Comparison of ENCODE assay signal across 16 cellular contexts in the genomic region with DNA sequence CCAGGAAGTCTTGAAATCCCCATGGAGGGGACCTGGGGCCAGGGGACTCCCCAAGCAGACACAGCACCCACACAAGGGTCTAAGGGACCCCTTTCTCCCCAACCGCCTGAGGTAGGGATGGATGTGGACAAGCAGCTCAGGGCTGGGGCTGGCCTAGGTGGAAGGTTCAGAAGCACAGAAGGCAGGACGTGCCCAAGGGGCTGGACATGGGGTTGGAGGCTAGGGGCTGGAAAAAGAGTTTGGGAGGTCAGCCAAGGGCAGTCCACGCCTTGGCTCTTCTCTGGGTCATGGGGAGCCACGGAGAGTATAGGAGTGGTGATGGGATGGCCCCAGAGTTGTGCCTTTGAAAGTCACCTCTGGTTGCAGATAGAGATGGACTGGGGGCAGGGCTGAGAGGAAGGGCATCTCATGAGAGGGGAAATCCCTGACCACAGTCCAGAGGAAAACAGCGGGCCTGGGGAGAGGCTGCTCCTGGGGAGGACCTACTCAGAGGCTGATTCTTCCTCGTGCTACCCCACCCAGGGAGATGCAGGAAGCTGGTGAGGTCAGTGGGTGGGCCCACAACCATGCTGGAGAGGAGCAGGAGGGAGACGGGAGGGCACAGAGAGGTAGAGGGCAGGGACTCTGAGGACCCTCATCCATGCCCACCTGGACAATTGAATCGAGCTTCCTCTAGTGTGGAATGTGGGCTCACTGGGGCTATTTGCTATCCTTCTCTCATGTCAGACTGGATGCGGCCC. TPM values are rescaled to one million over a fixed set of nuclear protein-coding genes. Genes with fewer than 3 reads are reported as not detected.
A peak's percentile ranks its signal among the peaks of the same experiment; 100 is the strongest.
DNase-seq lines count a peak whose midpoint lies in the region; ATAC-seq, FAIRE-seq and TF ChIP-seq lines count a peak whose summit lies in the region.
"Had no signal": no experiment of that assay in that cellular context is flagged by ENCODE, and none has a peak within 500 bp of the region (broad histone marks: within the 10 kb centered on the region; RNA-seq: fewer than 3 reads in every experiment).

No MANE protein-coding gene starts in this region.

- BruUV-seq in GM12878 (replicated peaks; lab: Mats Ljungman, UMichigan) = no TSS peak

- no peak overlapping the region for H3K4me2 ChIP-seq in GM12878 (ENCODE audit: control insufficient read depth, insufficient read depth)
- H3K4me2 ChIP-seq: GM23338 had no signal

- no peak overlapping the region for H2AFZ ChIP-seq in GM12878 (ENCODE audit: control insufficient read depth, low read depth, low read length)
- H2AFZ ChIP-seq: GM23338 had no signal

- no peaks in the 10 kb centered on the region for H3K9me3 Mint-ChIP-seq in effector memory CD8-positive, alpha-beta T cell
- H3K9me3 Mint-ChIP-seq: GM23338 had no signal

- intact Hi-C loops in GM12878 (cut with micrococcal nuclease; ENCODE audit: unreplicated experiment) (no loop called here), left ventricle myocardium superior (cut with micrococcal nuclease) (no loop called here), gastrocnemius medialis (cut with DNase I; ENCODE audit: low total_unique reads) (no loop called here)

- H3K4me3 ChIP-seq in GM12878 (no peak overlapping the region), gastrocnemius medialis (no peak overlapping the region)
- H3K4me3 ChIP-seq: GM23338, SK-N-MC had no signal

- H3K36me3 ChIP-seq in GM12878 (ENCODE audit: control insufficient read depth in 2 of 2, insufficient read depth in 2 of 2, low read length in 1 of 2) = no peaks in the 10 kb centered on the region
- no peaks in the 10 kb centered on the region for H3K36me3 ChIP-seq in gastrocnemius medialis

- no peak for FAIRE-seq in GM12878 (lab: Jason Lieb, UNC)
- FAIRE-seq: G401.6 had no signal

- H3K27me3 ChIP-seq in GM12878 (replicated peaks in 1 of 2; ENCODE audit: control insufficient read depth in 2 of 2, insufficient read depth in 2 of 2, low read length in 1 of 2) (peaks cover 1 to 4% of the 10 kb centered on the region in 2 experiments; a peak in 1 of 4 replicates), gastrocnemius medialis (peaks cover 5 to 8% (median 7%) of the 10 kb centered on the region in 3 donors)

- no peaks in the 10 kb centered on the region for H4K20me1 ChIP-seq in GM12878 (ENCODE audit: control insufficient read depth, insufficient read depth)

- no peak for TF ChIP-seq EP300 in GM12878 (IDR thresholded peaks at IDR 0.05; ENCODE audit: borderline replicate concordance in 1 of 2, control insufficient read depth in 1 of 2, low read depth in 2 of 2, low read length in 2 of 2)

- H3K9me3 ChIP-seq in GM12878 (replicated peaks; ENCODE audit: control insufficient read depth, insufficient read depth, low read length) (no peaks in the 10 kb centered on the region), gastrocnemius medialis (no peaks in the 10 kb centered on the region), T-helper 17 cell (ENCODE audit: control insufficient read depth, low read length, poor library complexity, severe bottlenecking) (no peaks in the 10 kb centered on the region)

- H3K4me1 ChIP-seq in GM12878 (ENCODE audit: control insufficient read depth, insufficient read depth, low read length) (no peaks in the 10 kb centered on the region), gastrocnemius medialis (peaks cover 0 to 7% of the 10 kb centered on the region in 2 donors)

- CTCF ChIA-PET in GM12878 (lab: Yijun Ruan, JAX) = interaction anchor here (0.7 to 0.9 kb wide), 2 partner anchors 20 to 91 kb away, joined by 3 to 4 read pairs; a partner anchor contains a TSS

- POLR2A ChIA-PET in GM12878 (lab: Charles Lee) = no interaction called here

- 23% methylated on average over 9 of the region's 9 CpGs for WGBS in GM12878 (ENCODE audit: insufficient coverage, insufficient replicate concordance, low lambda C conversion rate, missing lambda C conversion rate)

- no peak for TF ChIP-seq POLR2A in GM12878 (IDR thresholded peaks at IDR 0.05; ENCODE audit: low read depth, low read length)
- TF ChIP-seq POLR2A in gastrocnemius medialis (IDR thresholded peaks at IDR 0.05) = no peak

- in situ Hi-C loops in GM12878 (cut with MboI) = no loop called here
- in situ Hi-C loops in gastrocnemius medialis (cut with MboI; ENCODE audit: low sequenced_read_pairs in 4 of 4) = no loop called here

- H3K4me1 Mint-ChIP-seq in effector memory CD8-positive, alpha-beta T cell (ENCODE audit: low read depth in 2 of 2) = peaks cover 0 to 3% of the 10 kb centered on the region in 2 donors
- peaks cover 9% of the 10 kb centered on the region for H3K4me1 Mint-ChIP-seq in T-helper 17 cell

- H3K27ac Mint-ChIP-seq in effector memory CD8-positive, alpha-beta T cell = no peak overlapping the region
- no peak overlapping the region for H3K27ac Mint-ChIP-seq in T-helper 17 cell
- H3K27ac Mint-ChIP-seq: GM23338 had no signal

- RAD21 ChIA-PET in GM12878 (lab: Charles Lee; ENCODE audit: unreplicated experiment) = no interaction called here

- SMC1A ChIA-PET in GM12878 (lab: Charles Lee; ENCODE audit: uncharacterized antibody, unreplicated experiment) = no interaction called here

- H3K27ac ChIP-seq in GM12878 (ENCODE audit: control insufficient read depth, insufficient read depth) (no peak overlapping the region), gastrocnemius medialis (peak overlapping the region; percentile 46 to 52 (median 50))
- H3K27ac ChIP-seq: C4-2B, SK-N-MC had no signal

- H3K79me2 ChIP-seq in GM12878 (ENCODE audit: control insufficient read depth, insufficient read depth, low read length) = no peaks in the 10 kb centered on the region

- ATAC-seq in GM12878 (peak; percentile 35; the same call in 1 of the 3 replicates), left ventricle myocardium superior (peak; percentile 42), gastrocnemius medialis (no peak), T-helper 17 cell (no peak), HG02973 (IDR thresholded peaks at IDR 0.05; ENCODE audit: unreplicated experiment) (no peak)
- no peak for ATAC-seq in effector memory CD8-positive, alpha-beta T cell (replicated peaks)
- ATAC-seq: GM23338, PC-3 had no signal

- TF ChIP-seq CTCF in GM12878 (IDR thresholded peaks at IDR 0.05 in 2 of 3, conservative IDR thresholded peaks at IDR 0.05 in 1 of 3; ENCODE audit: control insufficient read depth in 2 of 3, extremely low read depth in 1 of 3, insufficient read depth in 1 of 3, low read depth in 3 of 3, low read length in 3 of 3) (no peak), gastrocnemius medialis (IDR thresholded peaks at IDR 0.05 in 4 of 5, conservative IDR thresholded peaks at IDR 0.05 in 1 of 5) (no peak)

- TF ChIP-seq RAD21 in GM12878 (IDR thresholded peaks at IDR 0.05; ENCODE audit: insufficient read depth, low read depth, low read length) = no peak

- H3K27me3 Mint-ChIP-seq in effector memory CD8-positive, alpha-beta T cell = peaks cover 58 to 86% of the 10 kb centered on the region in 2 donors
- H3K27me3 Mint-ChIP-seq in T-helper 17 cell = peaks cover 68% of the 10 kb centered on the region

- no peak overlapping the region for H3K4me3 Mint-ChIP-seq in effector memory CD8-positive, alpha-beta T cell
- no peak overlapping the region for H3K4me3 Mint-ChIP-seq in T-helper 17 cell
- H3K4me3 Mint-ChIP-seq: GM23338 had no signal

- peaks cover 6% of the 10 kb centered on the region for H3K36me3 Mint-ChIP-seq in effector memory CD8-positive, alpha-beta T cell (ENCODE audit: insufficient read depth)
- H3K36me3 Mint-ChIP-seq in T-helper 17 cell (ENCODE audit: low read depth) = peaks cover 13% of the 10 kb centered on the region

- no peak overlapping the region for H3K9ac ChIP-seq in GM12878 (ENCODE audit: control insufficient read depth, insufficient read depth, low read length)

- peak; percentile 50 for DNase-seq in CMK (ENCODE audit: low read depth)
- DNase-seq in GM12878 (ENCODE audit: low read depth, low spot score) = no peak
- DNase-seq in left ventricle myocardium superior = peak; percentile 15
- no peak for DNase-seq in gastrocnemius medialis
- no peak for DNase-seq in effector memory CD8-positive, alpha-beta T cell
- DNase-seq in T-helper 17 cell = no peak
- no peak for DNase-seq in activated gamma-delta T cell (lab: John Stamatoyannopoulos, UW)
- DNase-seq: KG1, NCI-H1048, PC-3 had no signal

RNA-seq across cellular contexts. Expression of a gene that starts 2.5 kb away (rescaled TPM):
- total RNA-seq in GM12878 (2013; cell fraction: nucleolus; rRNA removed) = not detected in 2 replicates
- total RNA-seq in GM12878 (2014; rRNA removed) = not detected in 2 replicates
- total RNA-seq in GM12878 (2014; rRNA removed; fragmentation: Illumina TruSeq; extraction: Trizol) = not detected in 2 replicates
- not detected in 2 replicates for total RNA-seq in GM12878 (2021)
- polyA plus RNA-seq in GM12878 (2011; ENCODE audit: low read depth) = not detected
- not detected in 2 replicates for polyA plus RNA-seq in GM12878 (2011; rRNA removed)
- not detected in 2 replicates for polyA plus RNA-seq in GM12878 (2011; cell fraction: cytosol; rRNA removed)
- polyA plus RNA-seq in GM12878 (2011; cell fraction: nucleus; rRNA removed) = not detected in 2 replicates
- 0.07 and 0.09 TPM in 2 replicates for polyA plus RNA-seq in GM12878 (2012)
- not detected in 2 replicates for polyA plus RNA-seq in GM12878 (2014; fragmentation: Illumina TruSeq; extraction: Trizol)
- polyA plus RNA-seq in GM12878 (2014; fragmentation: Nextera tagmentation; extraction: Ambion mirVana) = not detected
- polyA plus RNA-seq in GM12878 (2014; rRNA removed) = not detected in 2 replicates
- polyA plus RNA-seq in GM12878 (2016; fragmentation: Nextera tagmentation; extraction: Ambion mirVana) = under 1 TPM in 1 of 2 experiments, not detected in 1; 0.08 TPM
- not detected in 2 replicates for polyA minus RNA-seq in GM12878 (2011; rRNA and poly(A)+ RNA removed)
- not detected in 2 replicates for polyA minus RNA-seq in GM12878 (2011; cell fraction: cytosol; rRNA and poly(A)+ RNA removed)
- not detected in 2 replicates for polyA minus RNA-seq in GM12878 (2011; cell fraction: nucleus; rRNA and poly(A)+ RNA removed)
- total RNA-seq in left ventricle myocardium superior = 16.2 TPM
- 1 to 10 TPM; 3.7 to 8.5 (median 5.8) TPM for total RNA-seq in gastrocnemius medialis
- total RNA-seq in T-helper 17 cell = not detected
- total RNA-seq: PC-3 had no signal

RNA-seq across cellular contexts. Expression of a gene that starts 17.6 kb away (rescaled TPM):
- total RNA-seq in GM12878 (2013; cell fraction: nucleolus; rRNA removed) = 0.06 TPM in 1 of 2 replicates, not detected in the other
- total RNA-seq in GM12878 (2014; rRNA removed) (not detected in 2 replicates), GM12878 (2014; rRNA removed; fragmentation: Illumina TruSeq; extraction: Trizol) (not detected in 2 replicates), GM12878 (2021) (0.05 TPM in 1 of 2 replicates, not detected in the other), left ventricle myocardium superior (7.1 TPM), gastrocnemius medialis (1 to 10 TPM in 3 of 4 donors, under 1 TPM in 1; 0.61 to 3.0 (median 2.6) TPM), T-helper 17 cell (under 1 TPM; 0.10 to 0.13 TPM)
- polyA plus RNA-seq in GM12878 (2011; ENCODE audit: low read depth) = not detected
- polyA plus RNA-seq in GM12878 (2011; rRNA removed) (not detected in 2 replicates), GM12878 (2014; fragmentation: Illumina TruSeq; extraction: Trizol) (not detected in 2 replicates), GM12878 (2014; fragmentation: Nextera tagmentation; extraction: Ambion mirVana) (not detected), GM12878 (2014; rRNA removed) (not detected in 2 replicates), GM12878 (2016; fragmentation: Nextera tagmentation; extraction: Ambion mirVana) (not detected)
- not detected in 2 replicates for polyA plus RNA-seq in GM12878 (2011; cell fraction: cytosol; rRNA removed)
- 0.03 TPM in 1 of 2 replicates, not detected in the other for polyA plus RNA-seq in GM12878 (2011; cell fraction: nucleus; rRNA removed)
- not detected in 2 replicates for polyA plus RNA-seq in GM12878 (2012)
- not detected in 2 replicates for polyA minus RNA-seq in GM12878 (2011; rRNA and poly(A)+ RNA removed)
- not detected in 2 replicates for polyA minus RNA-seq in GM12878 (2011; cell fraction: cytosol; rRNA and poly(A)+ RNA removed)
- polyA minus RNA-seq in GM12878 (2011; cell fraction: nucleus; rRNA and poly(A)+ RNA removed) = not detected in 2 replicates
- total RNA-seq: GM23338, M059J, PC-3 had no signal
- polyA plus RNA-seq: GM23338 had no signal

RNA-seq across cellular contexts. Expression of a gene that starts 37.6 kb away (rescaled TPM):
- total RNA-seq in GM12878 (2013; cell fraction: nucleolus; rRNA removed) = 2.7 and 3.8 TPM in 2 replicates
- total RNA-seq in GM12878 (2014; rRNA removed) (59.2 and 64.5 TPM in 2 replicates), GM12878 (2014; rRNA removed; fragmentation: Illumina TruSeq; extraction: Trizol) (25.2 and 27.1 TPM in 2 replicates), GM12878 (2021) (65.9 and 67.5 TPM in 2 replicates), left ventricle myocardium superior (10.3 TPM), gastrocnemius medialis (10 to 100 TPM in 2 of 4 donors, 1 to 10 TPM in 2; 5.9 to 16.4 (median 9.6) TPM), T-helper 17 cell (10 to 100 TPM; 13.3 to 19.0 TPM)
- polyA plus RNA-seq in GM12878 (2011; ENCODE audit: low read depth) = 5.7 TPM
- polyA plus RNA-seq in GM12878 (2011; rRNA removed) (6.9 and 22.6 TPM in 2 replicates), GM12878 (2014; fragmentation: Illumina TruSeq; extraction: Trizol) (2.3 and 17.5 TPM in 2 replicates), GM12878 (2014; fragmentation: Nextera tagmentation; extraction: Ambion mirVana) (1 to 10 TPM in 1 of 2 experiments, under 1 TPM in 1; 0.80 to 7.6 TPM), GM12878 (2014; rRNA removed) (50.2 and 62.0 TPM in 2 replicates), GM12878 (2016; fragmentation: Nextera tagmentation; extraction: Ambion mirVana) (10 to 100 TPM; 90.8 to 96.3 TPM)
- polyA plus RNA-seq in GM12878 (2011; cell fraction: cytosol; rRNA removed) = 42.5 and 66.1 TPM in 2 replicates
- polyA plus RNA-seq in GM12878 (2011; cell fraction: nucleus; rRNA removed) = 25.9 and 34.8 TPM in 2 replicates
- polyA plus RNA-seq in GM12878 (2012) = 22.4 and 26.6 TPM in 2 replicates
- 16.0 and 29.6 TPM in 2 replicates for polyA minus RNA-seq in GM12878 (2011; rRNA and poly(A)+ RNA removed)
- 16.8 and 25.3 TPM in 2 replicates for polyA minus RNA-seq in GM12878 (2011; cell fraction: cytosol; rRNA and poly(A)+ RNA removed)
- polyA minus RNA-seq in GM12878 (2011; cell fraction: nucleus; rRNA and poly(A)+ RNA removed) = 6.3 and 9.6 TPM in 2 replicates

RNA-seq across cellular contexts. Expression of a gene that starts 48.2 kb away (rescaled TPM):
- not detected in 2 replicates for total RNA-seq in GM12878 (2013; cell fraction: nucleolus; rRNA removed)
- not detected in 2 replicates for total RNA-seq in GM12878 (2014; rRNA removed)
- not detected in 2 replicates for total RNA-seq in GM12878 (2014; rRNA removed; fragmentation: Illumina TruSeq; extraction: Trizol)
- not detected in 2 replicates for total RNA-seq in GM12878 (2021)
- not detected for polyA plus RNA-seq in GM12878 (2011; ENCODE audit: low read depth)
- polyA plus RNA-seq in GM12878 (2011; rRNA removed) = not detected in 2 replicates
- not detected in 2 replicates for polyA plus RNA-seq in GM12878 (2011; cell fraction: cytosol; rRNA removed)
- not detected in 2 replicates for polyA plus RNA-seq in GM12878 (2011; cell fraction: nucleus; rRNA removed)
- 0.04 TPM in 1 of 2 replicates, not detected in the other for polyA plus RNA-seq in GM12878 (2012)
- polyA plus RNA-seq in GM12878 (2014; fragmentation: Illumina TruSeq; extraction: Trizol) = not detected in 2 replicates
- not detected for polyA plus RNA-seq in GM12878 (2014; fragmentation: Nextera tagmentation; extraction: Ambion mirVana)
- polyA plus RNA-seq in GM12878 (2014; rRNA removed) = not detected in 2 replicates
- polyA plus RNA-seq in GM12878 (2016; fragmentation: Nextera tagmentation; extraction: Ambion mirVana) = not detected
- not detected in 2 replicates for polyA minus RNA-seq in GM12878 (2011; rRNA and poly(A)+ RNA removed)
- polyA minus RNA-seq in GM12878 (2011; cell fraction: cytosol; rRNA and poly(A)+ RNA removed) = not detected in 2 replicates
- polyA minus RNA-seq in GM12878 (2011; cell fraction: nucleus; rRNA and poly(A)+ RNA removed) = not detected in 2 replicates
- 12.2 TPM for total RNA-seq in left ventricle myocardium superior
- 1 to 10 TPM; 2.6 to 6.4 (median 3.1) TPM for total RNA-seq in gastrocnemius medialis
- total RNA-seq in T-helper 17 cell = not detected

RNA-seq across cellular contexts. Expression of a gene that starts 51.3 kb away (rescaled TPM):
- not detected in 2 replicates for total RNA-seq in GM12878 (2013; cell fraction: nucleolus; rRNA removed)
- total RNA-seq in GM12878 (2014; rRNA removed) = not detected in 2 replicates
- total RNA-seq in GM12878 (2014; rRNA removed; fragmentation: Illumina TruSeq; extraction: Trizol) = not detected in 2 replicates
- total RNA-seq in GM12878 (2021) = not detected in 2 replicates
- polyA plus RNA-seq in GM12878 (2011; ENCODE audit: low read depth) = not detected
- polyA plus RNA-seq in GM12878 (2011; rRNA removed) = not detected in 2 replicates
- not detected in 2 replicates for polyA plus RNA-seq in GM12878 (2011; cell fraction: cytosol; rRNA removed)
- polyA plus RNA-seq in GM12878 (2011; cell fraction: nucleus; rRNA removed) = 0.18 and 0.29 TPM in 2 replicates
- 0.09 TPM in 1 of 2 replicates, not detected in the other for polyA plus RNA-seq in GM12878 (2012)
- polyA plus RNA-seq in GM12878 (2014; fragmentation: Illumina TruSeq; extraction: Trizol) = not detected in 2 replicates
- polyA plus RNA-seq in GM12878 (2014; fragmentation: Nextera tagmentation; extraction: Ambion mirVana) = not detected
- polyA plus RNA-seq in GM12878 (2014; rRNA removed) = 0.06 and 0.12 TPM in 2 replicates
- not detected for polyA plus RNA-seq in GM12878 (2016; fragmentation: Nextera tagmentation; extraction: Ambion mirVana)
- polyA minus RNA-seq in GM12878 (2011; rRNA and poly(A)+ RNA removed) = not detected in 2 replicates
- polyA minus RNA-seq in GM12878 (2011; cell fraction: cytosol; rRNA and poly(A)+ RNA removed) = not detected in 2 replicates
- 0.12 TPM in 1 of 2 replicates, not detected in the other for polyA minus RNA-seq in GM12878 (2011; cell fraction: nucleus; rRNA and poly(A)+ RNA removed)
- not detected for total RNA-seq in left ventricle myocardium superior
- not detected for total RNA-seq in gastrocnemius medialis
- total RNA-seq in T-helper 17 cell = under 1 TPM in 1 of 2 donors, not detected in 1; 0.18 TPM

Comparison
In these comparisons a context has a peak if more than half of its experiments do, and no peak if none do; other contexts are left out.
1. DNase-seq: peak in CMK (single experiment) and left ventricle myocardium superior (single experiment); none in GM12878 (single experiment), gastrocnemius medialis (0 of 2), effector memory CD8-positive, alpha-beta T cell (0 of 3), T-helper 17 cell (0 of 3) and activated gamma-delta T cell (single experiment).
2. ATAC-seq: peak in GM12878 (single experiment) and left ventricle myocardium superior (single experiment); none in gastrocnemius medialis (0 of 2), effector memory CD8-positive, alpha-beta T cell (single experiment), T-helper 17 cell (single experiment) and HG02973 (single experiment).
3. RNA of a gene that starts 2.5 kb away (total RNA-seq): 16.2 TPM in left ventricle myocardium superior (single experiment) and 3.7 to 8.5 TPM in gastrocnemius medialis; not detected in GM12878 and not detected in T-helper 17 cell; every median in the first group is over 4 times any median in the second.